In genomic region chr17:51435641-51436091, GRCh38 we compare ENCODE assay signal across 1 cellular context.
A peak's percentile ranks its signal among the peaks of the same experiment; 100 is the strongest.
TF ChIP-seq lines count a peak whose summit lies in the region.

No MANE protein-coding gene starts in this region.

TF ChIP-seq in HEK293, 187 proteins besides CTCF, POLR2A, EP300 and RAD21 (continued from another document):
- TF ChIP-seq GLIS1 (tag by site-specific recombination; IDR thresholded peaks at IDR 0.05) = peak; percentile 59; the same call in 1 of the 2 replicates
- 0 out of 2 replicates have a peak, but pooled peaks have one; percentile 34 for TF ChIP-seq MZF1 (tag by site-specific recombination; IDR thresholded peaks at IDR 0.05; ENCODE audit: borderline replicate concordance)
- peak; percentile 91 for TF ChIP-seq GFI1B (tag by site-specific recombination; IDR thresholded peaks at IDR 0.05)
- no peak for TF ChIP-seq ZNF121 (tag by site-specific recombination; IDR thresholded peaks at IDR 0.05)
- TF ChIP-seq ZBTB48 (tag by site-specific recombination; IDR thresholded peaks at IDR 0.05) = peak; percentile 90
- TF ChIP-seq ZSCAN23 (tag by site-specific recombination; IDR thresholded peaks at IDR 0.05) = no peak
- TF ChIP-seq, protein P1, sequence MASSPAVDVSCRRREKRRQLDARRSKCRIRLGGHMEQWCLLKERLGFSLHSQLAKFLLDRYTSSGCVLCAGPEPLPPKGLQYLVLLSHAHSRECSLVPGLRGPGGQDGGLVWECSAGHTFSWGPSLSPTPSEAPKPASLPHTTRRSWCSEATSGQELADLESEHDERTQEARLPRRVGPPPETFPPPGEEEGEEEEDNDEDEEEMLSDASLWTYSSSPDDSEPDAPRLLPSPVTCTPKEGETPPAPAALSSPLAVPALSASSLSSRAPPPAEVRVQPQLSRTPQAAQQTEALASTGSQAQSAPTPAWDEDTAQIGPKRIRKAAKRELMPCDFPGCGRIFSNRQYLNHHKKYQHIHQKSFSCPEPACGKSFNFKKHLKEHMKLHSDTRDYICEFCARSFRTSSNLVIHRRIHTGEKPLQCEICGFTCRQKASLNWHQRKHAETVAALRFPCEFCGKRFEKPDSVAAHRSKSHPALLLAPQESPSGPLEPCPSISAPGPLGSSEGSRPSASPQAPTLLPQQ (tag by site-specific recombination; IDR thresholded peaks at IDR 0.05) = 0 out of 2 replicates have a peak, but pooled peaks have one; percentile 34
- peak; percentile 69; the same call in 1 of the 2 replicates for TF ChIP-seq ZNF660 (tag by site-specific recombination; IDR thresholded peaks at IDR 0.05)
- peak; percentile 93 for TF ChIP-seq ZNF600 (tag by site-specific recombination; IDR thresholded peaks at IDR 0.05)
